ENCODE assay signal across 8 cellular contexts in the genomic region with DNA sequence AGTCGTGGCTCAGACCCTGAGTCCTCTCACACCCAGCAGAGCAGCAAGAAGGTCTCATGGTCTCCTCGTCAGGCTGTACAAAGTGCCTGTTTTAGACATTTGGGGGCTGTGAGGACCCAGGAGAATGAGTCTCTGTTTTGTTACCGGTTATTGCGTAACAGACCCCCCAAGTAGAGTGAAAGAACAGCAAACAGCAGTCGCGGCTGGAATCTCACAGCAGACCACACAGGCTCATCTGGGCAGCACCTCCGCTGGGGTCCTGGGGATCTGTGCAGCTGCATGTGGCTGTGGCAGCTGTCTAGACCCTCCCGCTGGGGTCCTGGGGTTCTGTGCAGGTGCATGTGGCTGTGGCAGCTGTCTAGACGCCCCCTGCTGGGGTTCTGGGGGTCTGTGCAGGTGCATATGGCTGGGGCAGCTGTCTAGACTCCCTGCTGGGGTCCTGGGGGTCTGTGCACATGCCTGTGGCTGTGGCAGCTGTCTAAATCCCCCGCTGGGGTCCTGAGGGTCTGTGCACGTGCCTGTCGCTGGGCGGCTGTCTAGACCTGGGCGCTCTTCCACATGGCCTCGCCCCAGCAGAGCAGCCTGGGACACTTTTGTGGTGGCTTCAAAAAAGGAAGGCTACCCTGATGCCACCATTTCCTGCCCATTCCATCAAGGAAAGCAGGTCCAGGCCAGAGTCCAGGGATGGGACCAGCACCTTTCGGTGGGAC. TPM values are rescaled to one million over a fixed set of nuclear protein-coding genes. Genes with fewer than 3 reads are reported as not detected.
DNase-seq lines count a peak whose midpoint lies in the region; ATAC-seq and TF ChIP-seq lines count a peak whose summit lies in the region.

No MANE protein-coding gene starts in this region.

- H3K4me2 ChIP-seq in H9 (ENCODE audit: insufficient read depth, insufficient read length, low read length) (no peak overlapping the region), neural progenitor cell (no peak overlapping the region)

- no peak for ATAC-seq in activated naive CD4-positive, alpha-beta T cell treated with anti-CD3 and anti-CD28 coated beads, Interleukin-2, amount 50 U/mL, for 72 hours
- ATAC-seq in HG03521 (IDR thresholded peaks at IDR 0.05; ENCODE audit: unreplicated experiment) = no peak
- no peak for ATAC-seq in HG02884 (IDR thresholded peaks at IDR 0.05; ENCODE audit: unreplicated experiment)

- no peak overlapping the region for H4K5ac ChIP-seq in H9 (ENCODE audit: insufficient read length, low read depth, low read length)

- H3K18ac ChIP-seq in H9 (ENCODE audit: insufficient read length, low read depth, low read length) = no peak overlapping the region

- H3K14ac ChIP-seq in H9 (ENCODE audit: insufficient read depth, low read length) = no peak overlapping the region; the same call in 1 of the 2 replicates

- no peak overlapping the region for H3K4ac ChIP-seq in H9 (ENCODE audit: low read depth, low read length)

- no peak overlapping the region for H4K91ac ChIP-seq in H9 (ENCODE audit: insufficient read length, low read depth, low read length)

- no peaks in the 10 kb centered on the region for H3K36me3 ChIP-seq in neural progenitor cell

- H3K36me3 Mint-ChIP-seq in H9 (ENCODE audit: insufficient read depth in 1 of 3, low read depth in 3 of 3) (peaks cover 5 to 47% (median 17%) of the 10 kb centered on the region in 3 experiments; a peak in 6 of 7 replicates), neural progenitor cell (peaks cover 11% of the 10 kb centered on the region)
- H3K36me3 Mint-ChIP-seq in activated naive CD4-positive, alpha-beta T cell treated with anti-CD3 and anti-CD28 coated beads, Interleukin-2, amount 50 U/mL, for 72 hours = no peaks in the 10 kb centered on the region

- H3K9me3 ChIP-seq in H9 (ENCODE audit: control insufficient read depth, low read depth, low read length) (no peaks in the 10 kb centered on the region), neural progenitor cell (ENCODE audit: low read depth) (no peaks in the 10 kb centered on the region)

- H3K4me1 ChIP-seq in H9 (ENCODE audit: insufficient read depth, low read length) = no peaks in the 10 kb centered on the region
- peaks cover 13% of the 10 kb centered on the region for H3K4me1 ChIP-seq in neural progenitor cell

- H3K9me3 Mint-ChIP-seq in H9 (no peaks in the 10 kb centered on the region), neural progenitor cell (no peaks in the 10 kb centered on the region)
- H3K9me3 Mint-ChIP-seq in activated naive CD4-positive, alpha-beta T cell treated with anti-CD3 and anti-CD28 coated beads, Interleukin-2, amount 50 U/mL, for 72 hours = no peaks in the 10 kb centered on the region

- no peak overlapping the region for H3T11ph ChIP-seq in H9 (ENCODE audit: low read length)

- H3K27ac Mint-ChIP-seq in H9 (peak overlapping the region in 2 of 3 experiments; percentile 37 to 65; a peak in 2 of 7 replicates), neural progenitor cell (no peak overlapping the region)
- peak overlapping the region; percentile 22 to 25 for H3K27ac Mint-ChIP-seq in activated naive CD4-positive, alpha-beta T cell treated with anti-CD3 and anti-CD28 coated beads, Interleukin-2, amount 50 U/mL, for 72 hours

- no peak overlapping the region for H3K4me3 ChIP-seq in neural progenitor cell

- H3K27me3 Mint-ChIP-seq in H9 (ENCODE audit: low read depth) (no peaks in the 10 kb centered on the region), neural progenitor cell (ENCODE audit: insufficient read depth, low read depth) (peaks cover 2% of the 10 kb centered on the region)

- H2AK5ac ChIP-seq in H9 (ENCODE audit: insufficient read length, low read length) = no peak overlapping the region

- no peak overlapping the region for H3K23ac ChIP-seq in H9 (ENCODE audit: insufficient read length, low read depth, low read length)

- TF ChIP-seq CTCF in H9 (conservative IDR thresholded peaks at IDR 0.05) (peak; percentile 47; the same call in 2 of the 3 replicates), neural progenitor cell (IDR thresholded peaks at IDR 0.05) (peak; percentile 25)

- H3K4me3 Mint-ChIP-seq in H9 (no peak overlapping the region), neural progenitor cell (no peak overlapping the region)

- no peaks in the 10 kb centered on the region for H3K79me1 ChIP-seq in H9 (ENCODE audit: insufficient read depth, low read depth, low read length, poor library complexity, severe bottlenecking)

- H3K23me2 ChIP-seq in H9 (ENCODE audit: insufficient read length, low read depth, low read length, poor library complexity, severe bottlenecking) = no peaks in the 10 kb centered on the region

- no peak overlapping the region for H2BK12ac ChIP-seq in H9 (ENCODE audit: insufficient read length, low read depth, low read length)

- no peak overlapping the region for H2AFZ ChIP-seq in H9 (ENCODE audit: low read length)
- no peak overlapping the region for H2AFZ ChIP-seq in neural progenitor cell (replicated peaks)

- no peak overlapping the region for H4K8ac ChIP-seq in H9 (replicated peaks; ENCODE audit: insufficient read length, low read depth, low read length)

- H4K20me1 ChIP-seq in H9 (ENCODE audit: control insufficient read depth, insufficient read depth, insufficient read length) (no peaks in the 10 kb centered on the region), neural progenitor cell (ENCODE audit: low read depth) (no peaks in the 10 kb centered on the region)

- no peak overlapping the region for H3K56ac ChIP-seq in H9 (ENCODE audit: insufficient read length, low read depth, low read length)

- H3K27ac ChIP-seq in H9 (ENCODE audit: insufficient read length, low read depth, low read length) (no peak overlapping the region), neural progenitor cell (no peak overlapping the region)

- H3K79me2 ChIP-seq in H9 (ENCODE audit: insufficient read depth, low read length) (no peaks in the 10 kb centered on the region), neural progenitor cell (ENCODE audit: low read depth) (no peaks in the 10 kb centered on the region)

- H2BK120ac ChIP-seq in H9 (ENCODE audit: low read depth, low read length, poor library complexity, severe bottlenecking) = no peak overlapping the region

- H2BK20ac ChIP-seq in H9 (ENCODE audit: low read depth, low read length, poor library complexity, severe bottlenecking) = no peak overlapping the region

- peaks cover 13 to 15% of the 10 kb centered on the region in 2 experiments for H3K4me1 Mint-ChIP-seq in H9
- H3K4me1 Mint-ChIP-seq in neural progenitor cell = peaks cover 10% of the 10 kb centered on the region

- no peak overlapping the region for H3K9ac ChIP-seq in H9 (ENCODE audit: extremely low read depth, insufficient read length, low read length)
- no peak overlapping the region for H3K9ac ChIP-seq in neural progenitor cell

- WGBS in H9 (ENCODE audit: extremely low coverage, insufficient read length, low lambda C conversion rate) = no CpG with 5 or more reads among the region's 16 CpGs

- no peak overlapping the region for H2BK15ac ChIP-seq in H9 (ENCODE audit: low read depth, low read length)

- no peaks in the 10 kb centered on the region for H3F3A ChIP-seq in neural progenitor cell (ENCODE audit: low read depth)

- H2BK5ac ChIP-seq in H9 (ENCODE audit: insufficient read length, low read length) = no peak overlapping the region

- no peaks in the 10 kb centered on the region for H3K27me3 ChIP-seq in H9 (ENCODE audit: insufficient read depth, low read length)
- H3K27me3 ChIP-seq in neural progenitor cell = no peaks in the 10 kb centered on the region

- DNase-seq in DMS 273 (lab: John Stamatoyannopoulos, UW; ENCODE audit: unreplicated experiment) (peak; percentile 70), DMS 273 treated with DMSO at 0.1 percent for 48 hours (lab: John Stamatoyannopoulos, UW) (no peak), H9 (no peak), neural progenitor cell (ENCODE audit: low spot score) (peak; percentile 41), NCI-H2029 treated with DMSO at 0.1 percent for 48 hours (lab: John Stamatoyannopoulos, UW) (no peak)
- no peak for DNase-seq in activated naive CD4-positive, alpha-beta T cell treated with anti-CD3 and anti-CD28 coated beads, Interleukin-2, amount 50 U/mL, for 72 hours (ENCODE audit: low spot score in 2 of 2)

RNA-seq across cellular contexts. Expression of a gene that starts 24.7 kb away (rescaled TPM):
- total RNA-seq in H9 (2021) = 51.4 and 57.4 TPM in 2 replicates
- total RNA-seq in activated naive CD4-positive, alpha-beta T cell treated with anti-CD3 and anti-CD28 coated beads, Interleukin-2, amount 50 U/mL, for 72 hours = 10 to 100 TPM; 38.8 to 45.6 TPM
- total RNA-seq in neural progenitor cell (ENCODE audit: low replicate concordance) = 32.3 and 60.1 TPM in 2 replicates

RNA-seq across cellular contexts. Expression of a gene that starts 27.7 kb away (rescaled TPM):
- total RNA-seq in H9 (2021) (46.9 TPM in 2 replicates), neural progenitor cell (ENCODE audit: low replicate concordance) (40.9 and 76.7 TPM in 2 replicates)
- total RNA-seq in activated naive CD4-positive, alpha-beta T cell treated with anti-CD3 and anti-CD28 coated beads, Interleukin-2, amount 50 U/mL, for 72 hours = 10 to 100 TPM; 19.1 to 30.8 TPM

Comparison
In these comparisons a context has a peak if more than half of its experiments do, and no peak if none do; other contexts are left out.
1. DNase-seq: peak in DMS 273 (single experiment) and neural progenitor cell (single experiment); none in DMS 273 treated with DMSO at 0.1 percent for 48 hours (single experiment), H9 (single experiment), activated naive CD4-positive, alpha-beta T cell treated with anti-CD3 and anti-CD28 coated beads, Interleukin-2, amount 50 U/mL, for 72 hours (0 of 2) and NCI-H2029 treated with DMSO at 0.1 percent for 48 hours (single experiment).